ENCODE assay signal across 10 cellular contexts in the genomic region with DNA sequence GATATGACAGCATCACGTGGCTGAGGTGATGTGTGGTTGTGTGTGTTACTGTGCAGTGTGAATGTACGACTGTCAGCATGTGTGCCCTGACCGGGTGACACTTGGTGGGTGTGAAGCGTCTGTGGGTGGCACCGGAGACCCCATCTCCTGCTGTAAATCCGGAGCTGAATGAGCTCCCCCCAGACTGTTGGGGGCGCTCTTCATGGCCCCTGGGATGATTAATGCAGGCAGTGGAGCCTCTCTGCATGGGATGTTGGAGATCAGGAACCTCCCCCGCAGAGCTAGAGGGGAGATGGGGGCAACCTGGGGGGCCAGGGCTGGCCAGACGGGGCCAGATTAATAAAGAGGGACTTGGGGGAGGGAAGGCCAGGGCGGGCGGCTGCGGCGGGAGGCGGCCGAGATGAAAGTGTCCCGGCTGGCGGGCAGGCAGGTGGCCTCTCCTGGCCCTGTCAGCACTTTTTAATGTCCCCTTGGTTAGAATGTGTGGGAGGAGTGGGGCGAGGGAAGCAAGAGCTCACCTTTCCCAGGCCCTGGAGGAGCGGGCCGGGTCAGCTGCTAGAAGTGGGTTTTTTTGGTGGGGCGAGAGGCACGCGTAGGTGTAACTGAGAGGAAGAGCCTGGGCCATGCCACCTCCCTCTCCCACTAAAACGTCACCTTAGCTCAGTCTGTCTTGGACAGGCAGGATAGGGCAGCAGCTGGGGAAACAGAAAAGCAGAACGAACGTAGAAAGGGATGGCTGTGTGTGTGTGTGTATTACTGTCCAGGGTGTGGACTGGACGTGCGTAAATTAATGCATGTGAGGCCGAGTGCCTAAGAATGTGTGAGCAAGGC. TPM values are rescaled to one million over a fixed set of nuclear protein-coding genes. Genes with fewer than 3 reads are reported as not detected.
A peak's percentile ranks its signal among the peaks of the same experiment; 100 is the strongest.
DNase-seq lines count a peak whose midpoint lies in the region; TF ChIP-seq lines count a peak whose summit lies in the region.
"Had no signal": no experiment of that assay in that cellular context is flagged by ENCODE, and none has a peak within 500 bp of the region (broad histone marks: within the 10 kb centered on the region; RNA-seq: fewer than 3 reads in every experiment).

No MANE protein-coding gene starts in this region.

- H3K4me1 ChIP-seq in HUES64 (ENCODE audit: insufficient read depth, low read length) (no peaks in the 10 kb centered on the region; the same call in 1 of the 2 replicates), smooth muscle cell (ENCODE audit: low read depth) (no peaks in the 10 kb centered on the region)
- H3K4me1 ChIP-seq in effector memory CD4-positive, alpha-beta T cell (ENCODE audit: control insufficient read depth, insufficient read depth, low read length, poor library complexity, severe bottlenecking): no peaks in the 10 kb centered on the region
- H3K4me1 ChIP-seq: Caco-2 had no signal

- H3K9me3 ChIP-seq in HUES64 (ENCODE audit: insufficient read depth, low read depth, low read length): no peaks in the 10 kb centered on the region
- no peaks in the 10 kb centered on the region for H3K9me3 ChIP-seq in effector memory CD4-positive, alpha-beta T cell (ENCODE audit: control insufficient read depth, low read length)
- H3K9me3 ChIP-seq in smooth muscle cell (replicated peaks; ENCODE audit: low read depth): no peaks in the 10 kb centered on the region
- H3K9me3 ChIP-seq: Caco-2 had no signal

- peaks cover 9% of the 10 kb centered on the region for H3K4me1 Mint-ChIP-seq in nephron progenitor cell

- H3K27ac ChIP-seq in HUES64 (ENCODE audit: low read depth, low read length): no peak overlapping the region
- H3K27ac ChIP-seq in effector memory CD4-positive, alpha-beta T cell (ENCODE audit: insufficient read depth, low read length, poor library complexity, severe bottlenecking): no peak overlapping the region
- no peak overlapping the region for H3K27ac ChIP-seq in smooth muscle cell (ENCODE audit: low read depth)

- H3K4me2 ChIP-seq in smooth muscle cell: no peak overlapping the region

- peak overlapping the region; percentile 70 for H3K4me3 ChIP-seq in HUES64 (ENCODE audit: low read length)
- H3K4me3 ChIP-seq in effector memory CD4-positive, alpha-beta T cell (ENCODE audit: insufficient read depth, low read depth, low read length, poor library complexity, severe bottlenecking): peak overlapping the region; percentile 21
- H3K4me3 ChIP-seq in smooth muscle cell: no peak overlapping the region

- H3F3A ChIP-seq in smooth muscle cell (ENCODE audit: low read depth): no peaks in the 10 kb centered on the region

- DNase-seq in effector memory CD4-positive, alpha-beta T cell: no peak
- DNase-seq in nephron progenitor cell (peak; percentile 56), NCI-H526 (lab: John Stamatoyannopoulos, UW) (no peak), smooth muscle cell (lab: John Stamatoyannopoulos, UW; ENCODE audit: unreplicated experiment) (no peak)
- no peak for DNase-seq in stimulated activated CD4-positive, alpha-beta T cell treated with anti-CD3 and anti-CD28 coated beads, Interleukin-4, amount 100 ng/mL, for 1 hour
- DNase-seq: activated gamma-delta T cell, Caco-2, occipital lobe had no signal

- no peaks in the 10 kb centered on the region for H3K36me3 Mint-ChIP-seq in nephron progenitor cell (ENCODE audit: low read depth)

- peaks cover 17% of the 10 kb centered on the region for H3K27me3 Mint-ChIP-seq in nephron progenitor cell (ENCODE audit: low read depth, poor library complexity)

- no peaks in the 10 kb centered on the region for H4K20me1 ChIP-seq in smooth muscle cell (ENCODE audit: low read depth)

- H3K4me3 Mint-ChIP-seq in nephron progenitor cell: no peak overlapping the region

- H3K9me3 Mint-ChIP-seq in nephron progenitor cell: no peaks in the 10 kb centered on the region

- H2AFZ ChIP-seq in smooth muscle cell (ENCODE audit: low read depth): no peak overlapping the region

- no peaks in the 10 kb centered on the region for H3K36me3 ChIP-seq in HUES64 (ENCODE audit: insufficient read depth, low read length)
- H3K36me3 ChIP-seq in effector memory CD4-positive, alpha-beta T cell (ENCODE audit: control insufficient read depth, insufficient read depth, low read length): no peaks in the 10 kb centered on the region
- H3K36me3 ChIP-seq in smooth muscle cell (ENCODE audit: low read depth): no peaks in the 10 kb centered on the region

- TF ChIP-seq CTCF in GM12873 (IDR thresholded peaks at IDR 0.05; ENCODE audit: insufficient read depth, low read depth, low read length, missing control alignments) (peak; percentile 21), nephron progenitor cell (IDR thresholded peaks at IDR 0.05) (peak; percentile 39), smooth muscle cell (IDR thresholded peaks at IDR 0.05; ENCODE audit: borderline replicate concordance, insufficient read depth, poor library complexity, severe bottlenecking) (no peak)

- WGBS in HUES64: 19% methylated on average over 26 of the region's 29 CpGs
- WGBS in smooth muscle cell (ENCODE audit: low lambda C conversion rate): 35% methylated on average over 29 of the region's 29 CpGs

- no peak overlapping the region for H3K27ac Mint-ChIP-seq in nephron progenitor cell

- no peaks in the 10 kb centered on the region for H3K79me2 ChIP-seq in smooth muscle cell (ENCODE audit: low read depth)

- H3K27me3 ChIP-seq in HUES64 (ENCODE audit: insufficient read depth, low read length) (peaks cover 56% of the 10 kb centered on the region), smooth muscle cell (ENCODE audit: low read depth) (peaks cover 70% of the 10 kb centered on the region)
- H3K27me3 ChIP-seq in effector memory CD4-positive, alpha-beta T cell (replicated peaks; ENCODE audit: control insufficient read depth, insufficient read depth, low read length, poor library complexity, severe bottlenecking): peaks cover 19% of the 10 kb centered on the region

- H3K9ac ChIP-seq in HUES64 (ENCODE audit: low read depth, low read length) (peak overlapping the region; percentile 46), smooth muscle cell (ENCODE audit: low read depth) (no peak overlapping the region)

RNA-seq across cellular contexts. Expression of a gene that starts 34.2 kb away (rescaled TPM):
- polyA plus RNA-seq in HUES64 (2013, experiment 1 of 2): 16.7 TPM
- polyA plus RNA-seq in HUES64 (2013, experiment 2 of 2): 16.4 TPM
- 12.4 and 22.7 TPM in 2 replicates for total RNA-seq in smooth muscle cell
- 28.1 and 31.6 TPM in 2 replicates for polyA plus RNA-seq in smooth muscle cell

RNA-seq across cellular contexts. Expression of a gene that starts 40.2 kb away (rescaled TPM):
- 178 TPM for polyA plus RNA-seq in HUES64 (2013, experiment 1 of 2)
- polyA plus RNA-seq in HUES64 (2013, experiment 2 of 2): 172 TPM
- total RNA-seq in smooth muscle cell: 121 and 128 TPM in 2 replicates
- 400 and 430 TPM in 2 replicates for polyA plus RNA-seq in smooth muscle cell

RNA-seq across cellular contexts. Expression of a gene that starts 50.2 kb away (rescaled TPM):
- 1.7 TPM for polyA plus RNA-seq in HUES64 (2013, experiment 1 of 2)
- 2.7 TPM for polyA plus RNA-seq in HUES64 (2013, experiment 2 of 2)
- 2.3 and 4.5 TPM in 2 replicates for total RNA-seq in smooth muscle cell
- polyA plus RNA-seq in smooth muscle cell: 6.3 and 8.5 TPM in 2 replicates
